ENCODE assay signal across 8 cellular contexts in genomic region chr5:61280205-61280604, GRCh38. TPM values are rescaled to one million over a fixed set of nuclear protein-coding genes. Genes with fewer than 3 reads are reported as not detected.
DNase-seq lines count a peak whose midpoint lies in the region; TF ChIP-seq lines count a peak whose summit lies in the region.

No MANE protein-coding gene starts in this region.

- in situ Hi-C loops in G401 (cut with HindIII; ENCODE audit: low sequenced_read_pairs) = no loop called here

- DNase-seq in G401 (ENCODE audit: low spot score) (peak; percentile 15), HT1080 (ENCODE audit: low read depth) (peak; percentile 82), foreskin fibroblast (peak; percentile 80 to 92), retina (no peak), NK-92 (lab: John Stamatoyannopoulos, UW; ENCODE audit: unreplicated experiment) (no peak), mesenteric fat pad (ENCODE audit: low spot score) (no peak), GM10266 (ENCODE audit: extremely low spot score) (no peak)

- H2AFZ ChIP-seq in OCI-LY3 (ENCODE audit: low read depth, low read length) = no peak overlapping the region

- no peaks in the 10 kb centered on the region for H3K79me2 ChIP-seq in OCI-LY3 (ENCODE audit: low read length)

- H3K4me3 ChIP-seq in OCI-LY3 (ENCODE audit: low read length) (no peak overlapping the region), foreskin fibroblast (ENCODE audit: low read depth in 1 of 2, low read length in 2 of 2) (no peak overlapping the region)

- H3K9me3 ChIP-seq in OCI-LY3 (ENCODE audit: insufficient read depth, low read length) = no peaks in the 10 kb centered on the region

- H3K4me1 ChIP-seq in OCI-LY3 (ENCODE audit: low read length) = peaks cover 41% of the 10 kb centered on the region

- H4K20me1 ChIP-seq in OCI-LY3 (ENCODE audit: insufficient read depth, low read length) = no peaks in the 10 kb centered on the region

- no peak overlapping the region for H3K9ac ChIP-seq in OCI-LY3 (ENCODE audit: low read length)

- no peaks in the 10 kb centered on the region for H3K27me3 ChIP-seq in OCI-LY3 (ENCODE audit: low read depth, low read length)

- no peak overlapping the region for H3K27ac ChIP-seq in OCI-LY3 (ENCODE audit: low read length)

- no peaks in the 10 kb centered on the region for H3K36me3 ChIP-seq in OCI-LY3 (replicated peaks; ENCODE audit: low read depth, low read length)

- H3K4me2 ChIP-seq in OCI-LY3 (ENCODE audit: low read length) = peak overlapping the region; percentile 44; the same call in 1 of the 2 replicates

- no peak for TF ChIP-seq CTCF in OCI-LY3 (IDR thresholded peaks at IDR 0.05; ENCODE audit: low read depth, low read length)
- no peak for TF ChIP-seq CTCF in foreskin fibroblast (IDR thresholded peaks at IDR 0.05; ENCODE audit: low read depth, low read length)
- no peak for TF ChIP-seq CTCF in GM10266 (IDR thresholded peaks at IDR 0.05; ENCODE audit: control insufficient read depth, insufficient read depth, low read depth, missing control alignments)

RNA-seq across cellular contexts. Expression of gene ZSWIM6, which starts 51.9 kb away (rescaled TPM):
- 0.18 and 0.68 TPM in 2 replicates for total RNA-seq in G401 (2014; rRNA removed; shearing (Covaris generic))
- 5.2 and 6.8 TPM in 2 replicates for total RNA-seq in HT1080 (2014; rRNA removed; shearing (Covaris generic))
- polyA plus RNA-seq in HT1080 (2015; cell fraction: cytosol; rRNA removed) = 12.1 and 15.3 TPM in 2 replicates
- polyA plus RNA-seq in HT1080 (2015; cell fraction: nucleus; rRNA removed) = 44.6 and 48.6 TPM in 2 replicates
- total RNA-seq in mesenteric fat pad = 12.5 TPM

Comparison
In these comparisons a context has a peak if more than half of its experiments do, and no peak if none do; other contexts are left out.
1. DNase-seq: peak in G401 (single experiment), HT1080 (single experiment) and foreskin fibroblast (2 of 2); none in retina (single experiment), NK-92 (single experiment), mesenteric fat pad (single experiment) and GM10266 (single experiment).